18 cellular contexts compared by ENCODE assay signal in the genomic region with DNA sequence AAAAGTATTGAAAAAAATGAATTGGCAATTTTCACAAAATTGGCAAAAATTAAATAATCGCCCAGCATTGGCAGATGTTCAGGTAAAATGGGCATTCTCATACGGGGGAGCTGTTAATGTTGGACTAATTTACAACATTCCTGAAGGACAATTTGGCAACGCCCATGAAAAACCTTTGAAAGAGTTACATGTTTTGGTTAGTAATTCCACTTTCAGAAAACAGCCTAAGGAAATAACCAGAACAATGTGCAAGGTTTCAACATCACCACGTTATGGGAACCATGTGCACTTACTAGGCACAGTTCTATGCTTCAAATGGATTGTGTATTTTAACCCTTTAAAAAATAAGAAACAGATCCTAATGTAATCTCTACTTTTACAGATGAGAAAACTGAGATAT.
"Had no signal": no experiment of that assay in that cellular context is flagged by ENCODE, and none has a peak within 500 bp of the region (broad histone marks: within the 10 kb centered on the region; RNA-seq: fewer than 3 reads in every experiment).

No MANE protein-coding gene starts in this region.

- H3K27me3 ChIP-seq: hepatocyte, pancreas, right lobe of liver, suprapubic skin, thyroid gland, upper lobe of left lung, uterus had no signal

- H3K27me3 Mint-ChIP-seq: effector memory CD8-positive, alpha-beta T cell; naive B cell had no signal

- H3K4me3 ChIP-seq: hepatocyte, pancreas, prostate gland, right lobe of liver, suprapubic skin, thyroid gland, upper lobe of left lung, uterus had no signal

- H3K4me3 Mint-ChIP-seq: effector memory CD8-positive, alpha-beta T cell; nephron; stimulated activated effector memory CD8-positive, alpha-beta T cell treated with anti-CD3 and anti-CD28 coated beads, Interleukin-12 subunit alpha, Interleukin-12 subunit beta, amount 100 ng/mL, for 72 hours had no signal

- ATAC-seq: effector memory CD8-positive, alpha-beta T cell; pancreas; right lobe of liver; stimulated activated effector memory CD8-positive, alpha-beta T cell treated with anti-CD3 and anti-CD28 coated beads, Interleukin-12 subunit alpha, Interleukin-12 subunit beta, amount 100 ng/mL, for 72 hours; stimulated activated naive CD8-positive, alpha-beta T cell treated with anti-CD3 and anti-CD28 coated beads, Interleukin-15, Interleukin-2, amounts not matched to agents 100 U/mL and 50 U/mL, for 24 hours had no signal

- H3K9me3 ChIP-seq: pancreas, prostate gland, suprapubic skin, thyroid gland, upper lobe of left lung, uterus had no signal

- H3K36me3 Mint-ChIP-seq: stimulated activated effector memory CD8-positive, alpha-beta T cell treated with anti-CD3 and anti-CD28 coated beads, Interleukin-12 subunit alpha, Interleukin-12 subunit beta, amount 100 ng/mL, for 72 hours had no signal

- DNase-seq: effector memory CD8-positive, alpha-beta T cell; mesendoderm; naive B cell; occipital lobe; pancreas; retina; right lobe of liver; stimulated activated CD4-positive, alpha-beta T cell treated with anti-CD3 and anti-CD28 coated beads, Interleukin-4, amount 100 ng/mL, for 1 hour; stimulated activated CD8-positive, alpha-beta memory T cell treated with anti-CD3 and anti-CD28 coated beads, Interleukin-4, amount 100 ng/mL, for 48 hours; stimulated activated naive CD8-positive, alpha-beta T cell treated with anti-CD3 and anti-CD28 coated beads, Interleukin-15, Interleukin-2, amounts not matched to agents 100 U/mL and 50 U/mL, for 24 hours; thyroid gland; upper lobe of left lung; uterus had no signal

- H3K27ac ChIP-seq: hepatocyte, pancreas, prostate gland, right lobe of liver, suprapubic skin, thyroid gland, upper lobe of left lung, uterus had no signal

- H3K4me1 Mint-ChIP-seq: naive B cell had no signal

- H3K4me1 ChIP-seq: pancreas, prostate gland, right lobe of liver, suprapubic skin, thyroid gland, upper lobe of left lung, uterus had no signal

- H3K27ac Mint-ChIP-seq: effector memory CD8-positive, alpha-beta T cell; naive B cell; nephron; stimulated activated effector memory CD8-positive, alpha-beta T cell treated with anti-CD3 and anti-CD28 coated beads, Interleukin-12 subunit alpha, Interleukin-12 subunit beta, amount 100 ng/mL, for 72 hours had no signal

- H3K36me3 ChIP-seq: pancreas, prostate gland, right lobe of liver, suprapubic skin, thyroid gland, upper lobe of left lung, uterus had no signal

- H3K9me3 Mint-ChIP-seq: effector memory CD8-positive, alpha-beta T cell had no signal

- H3K4me2 ChIP-seq: hepatocyte had no signal

- H2AFZ ChIP-seq: hepatocyte had no signal
